Comparison of ENCODE assay signal across 22 cellular contexts in the genomic region with DNA sequence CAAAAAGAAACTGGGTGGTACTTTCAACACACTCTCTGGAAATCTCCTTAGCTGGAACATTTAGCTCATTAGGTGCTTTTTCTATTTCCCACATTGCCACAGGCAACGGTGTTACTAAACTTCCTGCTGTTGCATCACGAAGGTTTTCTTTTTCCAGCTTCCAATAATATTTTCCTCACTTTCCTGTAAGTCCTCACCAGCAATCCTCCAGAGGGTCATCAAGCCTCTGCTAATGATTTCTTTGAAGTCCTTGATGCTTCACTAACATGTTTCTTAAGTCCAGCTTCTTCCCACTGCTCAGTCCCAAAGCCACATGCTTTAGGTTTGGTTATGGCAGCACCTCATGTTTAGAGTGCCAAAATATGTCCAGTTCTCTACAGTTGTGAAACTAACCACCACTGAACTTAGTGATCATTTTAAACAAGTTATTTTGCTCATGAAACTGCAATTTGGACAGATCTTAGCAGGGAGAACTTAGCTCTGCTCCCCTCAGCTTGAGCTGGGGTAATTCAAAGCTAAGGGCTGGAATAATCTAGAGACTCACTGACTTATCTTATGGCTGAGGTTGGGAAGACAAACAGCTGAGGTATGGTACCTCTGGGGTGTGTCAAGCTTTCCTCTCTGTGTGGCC. TPM values are rescaled to one million over a fixed set of nuclear protein-coding genes. Genes with fewer than 3 reads are reported as not detected.
A peak's percentile ranks its signal among the peaks of the same experiment; 100 is the strongest.
DNase-seq lines count a peak whose midpoint lies in the region; ATAC-seq, FAIRE-seq and TF ChIP-seq lines count a peak whose summit lies in the region.
"Had no signal": no experiment of that assay in that cellular context is flagged by ENCODE, and none has a peak within 500 bp of the region (broad histone marks: within the 10 kb centered on the region; RNA-seq: fewer than 3 reads in every experiment).

No MANE protein-coding gene starts in this region.

- H3K36me3 ChIP-seq in bronchial epithelial cell (ENCODE audit: control insufficient read depth, insufficient read depth, low read length) (no peaks in the 10 kb centered on the region), keratinocyte (ENCODE audit: control insufficient read depth in 2 of 2, extremely low read depth in 1 of 2, insufficient read depth in 2 of 2, low read length in 2 of 2) (no peaks in the 10 kb centered on the region), upper lobe of right lung (no peaks in the 10 kb centered on the region)
- H3K36me3 ChIP-seq: SJSA1, tibial artery had no signal

- H3K9ac ChIP-seq in keratinocyte (ENCODE audit: control insufficient read depth, extremely low read depth, insufficient read depth, low read length): no peak overlapping the region

- FAIRE-seq in bronchial epithelial cell (lab: Jason Lieb, UNC) (no peak), keratinocyte (lab: Jason Lieb, UNC) (no peak), GM12891 (lab: Jason Lieb, UNC) (no peak)
- FAIRE-seq: endometrium, HTR-8/SVneo had no signal

- H3K4me2 ChIP-seq in keratinocyte (ENCODE audit: control insufficient read depth, extremely low read depth, insufficient read depth, low read depth, low read length): peak overlapping the region; percentile 46

- ATAC-seq in upper lobe of right lung: peak; percentile 43
- no peak for ATAC-seq in natural killer cell treated with Interleukin-12 subunit alpha and Interleukin-12 subunit beta and Interleukin-15 and Interleukin-18, amount 100 ng/mL, for 72 hours

- DNase-seq in activated CD4-positive, alpha-beta T cell treated with anti-CD3 and anti-CD28 coated beads, Interleukin-2, amount 10 ng/mL, durations not matched to agents 24 days and 14 days: no peak
- DNase-seq in activated CD4-positive, alpha-beta T cell treated with anti-CD3 and anti-CD28 coated beads, Interleukin-2, amount 50 U/mL, for 4 hours: no peak
- DNase-seq in bronchial epithelial cell (ENCODE audit: low read depth) (peak; percentile 39), keratinocyte (ENCODE audit: low read depth, low spot score) (no peak), upper lobe of right lung (no peak), GM12891 (ENCODE audit: insufficient read length, low spot score) (no peak), HuH-7.5 (ENCODE audit: low spot score) (no peak)
- no peak for DNase-seq in natural killer cell treated with Interleukin-12 subunit alpha and Interleukin-12 subunit beta and Interleukin-15 and Interleukin-18, amount 100 ng/mL, for 72 hours (ENCODE audit: low spot score)
- DNase-seq: 8988T; activated CD4-positive, alpha-beta T cell treated with anti-CD3 and anti-CD28 coated beads for 4 hours; CD4-positive, CD25-positive, alpha-beta regulatory T cell; DMS53; NCI-H187 treated with DMSO at 0.1 percent for 48 hours; stimulated activated CD4-positive, alpha-beta T cell treated with anti-CD3 and anti-CD28 coated beads, Interleukin-4, amount 100 ng/mL, for 24 hours; T1000 had no signal

- no peaks in the 10 kb centered on the region for H3K79me2 ChIP-seq in keratinocyte (ENCODE audit: control insufficient read depth, insufficient read depth, low read length)

- H3K9me3 ChIP-seq in keratinocyte (ENCODE audit: control insufficient read depth, low read depth, low read length): no peaks in the 10 kb centered on the region
- H3K9me3 ChIP-seq in upper lobe of right lung: no peaks in the 10 kb centered on the region
- H3K9me3 ChIP-seq: SJSA1, tibial artery had no signal

- H3K27ac Mint-ChIP-seq in activated CD4-positive, alpha-beta T cell treated with anti-CD3 and anti-CD28 coated beads, Interleukin-2, amount 10 ng/mL, durations not matched to agents 24 days and 14 days: peak overlapping the region; percentile 4
- no peak overlapping the region for H3K27ac Mint-ChIP-seq in natural killer cell treated with Interleukin-12 subunit alpha and Interleukin-12 subunit beta and Interleukin-15 and Interleukin-18, amount 100 ng/mL, for 72 hours
- H3K27ac Mint-ChIP-seq: activated naive CD4-positive, alpha-beta T cell treated with anti-CD3 and anti-CD28 coated beads, Interleukin-2, amount 50 U/mL, for 24 hours had no signal

- H3K9me1 ChIP-seq in keratinocyte (ENCODE audit: control insufficient read depth, extremely low read depth, insufficient read depth, low read length): no peaks in the 10 kb centered on the region

- no peaks in the 10 kb centered on the region for H3K27me3 ChIP-seq in bronchial epithelial cell (ENCODE audit: control insufficient read depth, insufficient read depth, low read length)
- no peaks in the 10 kb centered on the region for H3K27me3 ChIP-seq in keratinocyte (ENCODE audit: control insufficient read depth, extremely low read depth, insufficient read depth, low read length)
- no peaks in the 10 kb centered on the region for H3K27me3 ChIP-seq in upper lobe of right lung

- H3K4me3 ChIP-seq in bronchial epithelial cell (ENCODE audit: low read depth, low read length): no peak overlapping the region
- no peak overlapping the region for H3K4me3 ChIP-seq in keratinocyte (ENCODE audit: control insufficient read depth in 2 of 3, extremely low read depth in 1 of 3, insufficient read depth in 2 of 3, low read depth in 1 of 3, low read length in 3 of 3)
- H3K4me3 ChIP-seq in upper lobe of right lung: no peak overlapping the region
- H3K4me3 ChIP-seq: SJSA1, skin epidermis, tibial artery had no signal

- H3K4me3 Mint-ChIP-seq in activated CD4-positive, alpha-beta T cell treated with anti-CD3 and anti-CD28 coated beads, Interleukin-2, amount 10 ng/mL, durations not matched to agents 24 days and 14 days: no peak overlapping the region
- H3K4me3 Mint-ChIP-seq in natural killer cell treated with Interleukin-12 subunit alpha and Interleukin-12 subunit beta and Interleukin-15 and Interleukin-18, amount 100 ng/mL, for 72 hours: no peak overlapping the region
- H3K4me3 Mint-ChIP-seq: activated naive CD4-positive, alpha-beta T cell treated with anti-CD3 and anti-CD28 coated beads, Interleukin-2, amount 50 U/mL, for 24 hours; CD4-positive, CD25-positive, alpha-beta regulatory T cell; central memory CD8-positive, alpha-beta T cell had no signal

- no peaks in the 10 kb centered on the region for H3K27me3 Mint-ChIP-seq in activated CD4-positive, alpha-beta T cell treated with anti-CD3 and anti-CD28 coated beads, Interleukin-2, amount 10 ng/mL, durations not matched to agents 24 days and 14 days
- no peaks in the 10 kb centered on the region for H3K27me3 Mint-ChIP-seq in natural killer cell treated with Interleukin-12 subunit alpha and Interleukin-12 subunit beta and Interleukin-15 and Interleukin-18, amount 100 ng/mL, for 72 hours
- H3K27me3 Mint-ChIP-seq: activated naive CD4-positive, alpha-beta T cell treated with anti-CD3 and anti-CD28 coated beads, Interleukin-2, amount 50 U/mL, for 24 hours; central memory CD8-positive, alpha-beta T cell had no signal

- H3K4me1 ChIP-seq in keratinocyte (ENCODE audit: control insufficient read depth, extremely low read depth, insufficient read depth, low read length) (peaks cover 4% of the 10 kb centered on the region), upper lobe of right lung (no peaks in the 10 kb centered on the region)
- H3K4me1 ChIP-seq: SJSA1, tibial artery had no signal

- H2AFZ ChIP-seq in keratinocyte (ENCODE audit: control insufficient read depth, low read length): peak overlapping the region; percentile 27

- dilution Hi-C loops in keratinocyte (cut with MboI; ENCODE audit: extremely low pct_ligation_motif_present, low sequenced_read_pairs): no loop called here

- no peaks in the 10 kb centered on the region for H4K20me1 ChIP-seq in keratinocyte (ENCODE audit: control insufficient read depth, extremely low read depth, insufficient read depth, low read length)

- peaks cover 22% of the 10 kb centered on the region for H3K9me3 Mint-ChIP-seq in activated CD4-positive, alpha-beta T cell treated with anti-CD3 and anti-CD28 coated beads, Interleukin-2, amount 10 ng/mL, durations not matched to agents 24 days and 14 days
- peaks cover 2% of the 10 kb centered on the region for H3K9me3 Mint-ChIP-seq in natural killer cell treated with Interleukin-12 subunit alpha and Interleukin-12 subunit beta and Interleukin-15 and Interleukin-18, amount 100 ng/mL, for 72 hours
- H3K9me3 Mint-ChIP-seq: activated naive CD4-positive, alpha-beta T cell treated with anti-CD3 and anti-CD28 coated beads, Interleukin-2, amount 50 U/mL, for 24 hours; central memory CD8-positive, alpha-beta T cell had no signal

- no peak for TF ChIP-seq POLR2A in GM12891 (IDR thresholded peaks at IDR 0.05; ENCODE audit: low read depth, low read length)

- peaks cover 7% of the 10 kb centered on the region for H3K4me1 Mint-ChIP-seq in activated CD4-positive, alpha-beta T cell treated with anti-CD3 and anti-CD28 coated beads, Interleukin-2, amount 10 ng/mL, durations not matched to agents 24 days and 14 days
- no peaks in the 10 kb centered on the region for H3K4me1 Mint-ChIP-seq in natural killer cell treated with Interleukin-12 subunit alpha and Interleukin-12 subunit beta and Interleukin-15 and Interleukin-18, amount 100 ng/mL, for 72 hours (ENCODE audit: low read depth in 2 of 2)
- H3K4me1 Mint-ChIP-seq: central memory CD8-positive, alpha-beta T cell had no signal

- H3K27ac ChIP-seq in keratinocyte (ENCODE audit: control insufficient read depth, insufficient read depth, low read length) (no peak overlapping the region), upper lobe of right lung (peak overlapping the region; percentile 30)
- H3K27ac ChIP-seq: SJSA1, tibial artery had no signal

- TF ChIP-seq CTCF in bronchial epithelial cell (IDR thresholded peaks at IDR 0.05; ENCODE audit: insufficient read depth, low read length, severe bottlenecking): no peak
- no peak for TF ChIP-seq CTCF in keratinocyte (optimal IDR thresholded peaks at IDR 0.05 in 1 of 3, IDR thresholded peaks at IDR 0.05 in 1 of 3, conservative IDR thresholded peaks at IDR 0.05 in 1 of 3; ENCODE audit: extremely low read depth in 1 of 3, insufficient read depth in 2 of 3, low read length in 3 of 3)
- TF ChIP-seq CTCF in upper lobe of right lung (IDR thresholded peaks at IDR 0.05): no peak

- H3K36me3 Mint-ChIP-seq in activated CD4-positive, alpha-beta T cell treated with anti-CD3 and anti-CD28 coated beads, Interleukin-2, amount 10 ng/mL, durations not matched to agents 24 days and 14 days (ENCODE audit: low read depth): no peaks in the 10 kb centered on the region
- peaks cover 4% of the 10 kb centered on the region for H3K36me3 Mint-ChIP-seq in natural killer cell treated with Interleukin-12 subunit alpha and Interleukin-12 subunit beta and Interleukin-15 and Interleukin-18, amount 100 ng/mL, for 72 hours
- H3K36me3 Mint-ChIP-seq: CD4-positive, CD25-positive, alpha-beta regulatory T cell had no signal

- intact Hi-C loops in activated CD4-positive, alpha-beta T cell treated with anti-CD3 and anti-CD28 coated beads, Interleukin-2, amount 10 ng/mL, durations not matched to agents 24 days and 14 days (cut with micrococcal nuclease): no loop called here
- intact Hi-C loops in upper lobe of right lung (cut with DNase I): no loop called here

RNA-seq across cellular contexts. Expression of gene RETREG1, which starts 39.9 kb away (rescaled TPM):
- 21.1 and 21.5 TPM in 2 replicates for total RNA-seq in activated CD4-positive, alpha-beta T cell treated with anti-CD3 and anti-CD28 coated beads, Interleukin-2, amount 10 ng/mL, durations not matched to agents 24 days and 14 days
- total RNA-seq in bronchial epithelial cell (0.53 and 1.2 TPM in 2 replicates), upper lobe of right lung (22.8 TPM)
- 4.3 to 13.6 TPM (median 7.4 TPM) in 3 replicates for polyA plus RNA-seq in keratinocyte
- 4.5 TPM for polyA plus RNA-seq in keratinocyte (2011; ENCODE audit: low read depth)
- 3.7 and 4.5 TPM in 2 replicates for polyA plus RNA-seq in keratinocyte (2011; cell fraction: cytosol; rRNA removed)
- polyA plus RNA-seq in keratinocyte (2011; cell fraction: nucleus; rRNA removed): 17.0 and 21.3 TPM in 2 replicates
- 3.8 and 4.5 TPM in 2 replicates for polyA plus RNA-seq in keratinocyte (2012; ENCODE audit: low replicate concordance)
- polyA minus RNA-seq in keratinocyte: 0.92 to 13.9 TPM (median 3.6 TPM) in 3 replicates
- 6.5 TPM for polyA minus RNA-seq in keratinocyte (2011; cell fraction: cytosol; rRNA and poly(A)+ RNA removed)
- 10.4 and 23.0 TPM in 2 replicates for polyA minus RNA-seq in keratinocyte (2011; cell fraction: nucleus; rRNA and poly(A)+ RNA removed)
- polyA plus RNA-seq in GM12891 (2012; ENCODE audit: low read depth, missing spikeins): 1.0 TPM
- total RNA-seq in natural killer cell treated with Interleukin-12 subunit alpha and Interleukin-12 subunit beta and Interleukin-15 and Interleukin-18, amount 100 ng/mL, for 72 hours: under 1 TPM; 0.50 to 0.81 TPM

Comparison
In these comparisons a context has a peak if more than half of its experiments do, and no peak if none do; other contexts are left out.
1. RNA of gene RETREG1, which starts 39.9 kb away (total RNA-seq): 22.8 TPM in upper lobe of right lung (single experiment) and 21.1 to 21.5 TPM in activated CD4-positive, alpha-beta T cell treated with anti-CD3 and anti-CD28 coated beads, Interleukin-2, amount 10 ng/mL, durations not matched to agents 24 days and 14 days; 0.50 to 0.81 TPM in natural killer cell treated with Interleukin-12 subunit alpha and Interleukin-12 subunit beta and Interleukin-15 and Interleukin-18, amount 100 ng/mL, for 72 hours and 0.53 to 1.2 TPM in bronchial epithelial cell; every median in the first group is over 10 times any median in the second.